In the genomic region with DNA sequence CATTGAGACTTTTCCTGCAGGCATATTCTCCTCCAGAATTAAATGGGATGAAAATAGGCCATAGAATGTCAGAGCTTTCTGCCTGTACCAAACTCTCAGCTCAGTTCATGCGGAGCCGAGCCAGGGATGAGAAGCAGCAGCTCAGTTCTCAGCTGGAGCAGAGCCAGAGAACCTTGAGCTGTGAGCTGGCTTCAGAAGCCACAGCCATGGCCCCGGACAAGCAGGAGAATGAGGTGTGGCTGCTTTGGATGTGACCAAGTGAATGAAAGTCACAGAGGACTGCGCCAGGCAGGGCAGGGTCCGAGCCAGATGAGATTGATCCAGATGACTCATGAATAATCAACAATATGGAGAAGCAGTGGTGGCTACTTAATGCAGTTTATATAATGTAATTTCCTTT, we compare ENCODE assay signal across 25 cellular contexts.
DNase-seq lines count a peak whose midpoint lies in the region; ATAC-seq, FAIRE-seq and TF ChIP-seq lines count a peak whose summit lies in the region.
"Had no signal": no experiment of that assay in that cellular context is flagged by ENCODE, and none has a peak within 500 bp of the region (broad histone marks: within the 10 kb centered on the region; RNA-seq: fewer than 3 reads in every experiment).

No MANE protein-coding gene starts in this region.

- no peaks in the 10 kb centered on the region for H3K4me1 Mint-ChIP-seq in astrocyte (ENCODE audit: low read depth, unreplicated experiment)

- intact Hi-C loops in left ventricle myocardium superior (cut with micrococcal nuclease) (no loop called here), upper lobe of right lung (cut with DNase I) (no loop called here), sigmoid colon (cut with DNase I) (no loop called here)

- WGBS in sigmoid colon, 2 donors = 85 to 89% methylated on average over 5 of the region's 5 CpGs

- no peaks in the 10 kb centered on the region for H3K9me3 Mint-ChIP-seq in astrocyte (ENCODE audit: unreplicated experiment)

- H3K27me3 ChIP-seq in right atrium auricular region (no peaks in the 10 kb centered on the region), astrocyte (ENCODE audit: insufficient read depth, low read length) (no peaks in the 10 kb centered on the region), upper lobe of right lung (no peaks in the 10 kb centered on the region), sigmoid colon (no peaks in the 10 kb centered on the region)
- H3K27me3 ChIP-seq: gastrocnemius medialis, neutrophil had no signal

- no peak for TF ChIP-seq EP300 in sigmoid colon (IDR thresholded peaks at IDR 0.05)

- H3K4me1 ChIP-seq in right atrium auricular region (no peaks in the 10 kb centered on the region), astrocyte (ENCODE audit: insufficient read depth, low read length) (no peaks in the 10 kb centered on the region), upper lobe of right lung (no peaks in the 10 kb centered on the region), sigmoid colon (peaks cover 0 to 3% (median 1%) of the 10 kb centered on the region in 4 donors)
- H3K4me1 ChIP-seq: Caco-2, gastrocnemius medialis had no signal

- H3K36me3 ChIP-seq in right atrium auricular region (no peaks in the 10 kb centered on the region), astrocyte (ENCODE audit: insufficient read depth, low read length) (no peaks in the 10 kb centered on the region), upper lobe of right lung (no peaks in the 10 kb centered on the region), sigmoid colon (no peaks in the 10 kb centered on the region)
- H3K36me3 ChIP-seq: gastrocnemius medialis, neutrophil had no signal

- H2AFZ ChIP-seq in astrocyte (ENCODE audit: low read depth, low read length) = no peak overlapping the region

- no peak for TF ChIP-seq POLR2A in sigmoid colon (IDR thresholded peaks at IDR 0.05)

- DNase-seq in left ventricle myocardium superior (peak; percentile 28), right atrium auricular region (ENCODE audit: low spot score) (no peak), astrocyte (ENCODE audit: low read depth) (peak; percentile 30), iris pigment epithelial cell (ENCODE audit: low read depth) (peak; percentile 10), upper lobe of right lung (no peak), sigmoid colon (no peak), T1000 (lab: John Stamatoyannopoulos, UW) (no peak)
- DNase-seq: ACHN; activated CD4-positive, alpha-beta T cell treated with anti-CD3 and anti-CD28 coated beads, Interleukin-2, amount 50 U/mL, for 48 hours; activated CD8-positive, alpha-beta memory T cell treated with anti-CD3 and anti-CD28 coated beads, Interleukin-2, amount 50 U/mL, for 48 hours; C1 segment of cervical spinal cord; Caco-2; DMS79; gastrocnemius medialis; GF-D8; H7; hippocampal formation; NCI-H1048; NCI-H1694 treated with DMSO at 0.1 percent for 48 hours; NCI-H748 treated with DMSO at 0.1 percent for 48 hours had no signal

- H3K27ac ChIP-seq in right atrium auricular region (no peak overlapping the region), astrocyte (ENCODE audit: low read depth, low read length) (no peak overlapping the region), upper lobe of right lung (no peak overlapping the region), sigmoid colon (no peak overlapping the region)
- H3K27ac ChIP-seq: gastrocnemius medialis, neutrophil had no signal

- H3K9me3 ChIP-seq in right atrium auricular region = no peaks in the 10 kb centered on the region
- peaks cover 2% of the 10 kb centered on the region for H3K9me3 ChIP-seq in astrocyte (ENCODE audit: insufficient read depth, low read depth, low read length)
- no peaks in the 10 kb centered on the region for H3K9me3 ChIP-seq in upper lobe of right lung
- H3K9me3 ChIP-seq in sigmoid colon = no peaks in the 10 kb centered on the region
- H3K9me3 ChIP-seq: Caco-2, gastrocnemius medialis, neutrophil had no signal

- H3K27me3 Mint-ChIP-seq in astrocyte (ENCODE audit: low read depth, unreplicated experiment) = no peaks in the 10 kb centered on the region

- no peaks in the 10 kb centered on the region for H3K79me2 ChIP-seq in astrocyte (ENCODE audit: insufficient read depth, low read length)

- ATAC-seq in left ventricle myocardium superior (no peak), GM18520 (IDR thresholded peaks at IDR 0.05; ENCODE audit: unreplicated experiment) (no peak), upper lobe of right lung (no peak)
- ATAC-seq: activated naive CD4-positive, alpha-beta T cell treated with anti-CD3 and anti-CD28 coated beads, Interleukin-2, amount 50 U/mL, for 72 hours; gastrocnemius medialis had no signal

- FAIRE-seq in astrocyte (lab: Jason Lieb, UNC) = no peak

- no peak overlapping the region for H3K4me2 ChIP-seq in astrocyte (ENCODE audit: low read length)

- no peaks in the 10 kb centered on the region for H4K20me1 ChIP-seq in astrocyte (ENCODE audit: insufficient read depth, low read length)

- no peak overlapping the region for H3K9ac ChIP-seq in astrocyte (ENCODE audit: low read length)

- no peak overlapping the region for H3K27ac Mint-ChIP-seq in astrocyte (ENCODE audit: unreplicated experiment)
- H3K27ac Mint-ChIP-seq: activated T-helper 2 cell treated with anti-CD3 and anti-CD28 coated beads, Interferon-gamma antibody, Interleukin-2, Interleukin-4, amounts not matched to agents 10 μg/mL and 5 μg/mL and 100 μg/mL, durations not matched to agents 14 hours and 24 hours and 36 hours had no signal

- H3K4me3 Mint-ChIP-seq in astrocyte (ENCODE audit: unreplicated experiment) = no peak overlapping the region

- no peak for TF ChIP-seq CTCF in right atrium auricular region (IDR thresholded peaks at IDR 0.05)
- TF ChIP-seq CTCF in astrocyte (IDR thresholded peaks at IDR 0.05; ENCODE audit: insufficient read depth, low read depth, low read length) = no peak
- no peak for TF ChIP-seq CTCF in upper lobe of right lung (IDR thresholded peaks at IDR 0.05)
- no peak for TF ChIP-seq CTCF in sigmoid colon (IDR thresholded peaks at IDR 0.05)

- H3K4me3 ChIP-seq in right atrium auricular region (no peak overlapping the region), astrocyte (ENCODE audit: insufficient read depth, low read depth, low read length) (no peak overlapping the region), upper lobe of right lung (no peak overlapping the region), sigmoid colon (no peak overlapping the region)
- H3K4me3 ChIP-seq: gastrocnemius medialis, lung had no signal

- no peaks in the 10 kb centered on the region for H3K36me3 Mint-ChIP-seq in astrocyte (ENCODE audit: low read depth, unreplicated experiment)

Comparison
In these comparisons a context has a peak if more than half of its experiments do, and no peak if none do; other contexts are left out.
1. DNase-seq: peak in left ventricle myocardium superior (single experiment), astrocyte (single experiment) and iris pigment epithelial cell (single experiment); none in right atrium auricular region (single experiment), upper lobe of right lung (single experiment), sigmoid colon (single experiment) and T1000 (single experiment).